Comparison of ENCODE assay signal across 17 cellular contexts in the genomic region with DNA sequence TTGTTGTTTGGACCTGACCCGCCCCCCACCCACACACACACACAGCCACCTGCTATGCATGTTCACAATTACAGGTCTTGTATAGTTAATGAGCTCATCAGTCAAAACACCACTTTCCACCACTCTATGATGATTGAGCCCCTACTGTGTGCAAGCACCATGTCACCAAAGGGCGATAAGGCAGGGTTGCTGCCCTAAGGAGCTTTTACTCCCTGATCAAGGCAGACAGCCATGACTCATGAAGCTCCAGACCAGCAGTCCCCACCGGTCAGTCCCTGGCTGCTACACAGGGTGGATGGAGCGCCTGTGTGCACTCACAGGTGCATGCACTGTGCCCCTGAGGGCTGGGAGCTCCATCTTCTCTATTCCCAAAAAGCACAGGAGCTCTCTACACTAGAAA.
DNase-seq lines count a peak whose midpoint lies in the region; ATAC-seq and TF ChIP-seq lines count a peak whose summit lies in the region.
"Had no signal": no experiment of that assay in that cellular context is flagged by ENCODE, and none has a peak within 500 bp of the region (broad histone marks: within the 10 kb centered on the region; RNA-seq: fewer than 3 reads in every experiment).

No MANE protein-coding gene starts in this region.

- peak overlapping the region; percentile 26 for H3K4ac ChIP-seq in mesendoderm (ENCODE audit: low read depth, low read length)

- no peak overlapping the region for H3K18ac ChIP-seq in mesendoderm (ENCODE audit: low read length)

- no peaks in the 10 kb centered on the region for H3K79me1 ChIP-seq in mesendoderm (ENCODE audit: low read length)

- peak overlapping the region; percentile 47 for H2BK5ac ChIP-seq in mesendoderm (ENCODE audit: low read length)

- H3K4me2 ChIP-seq in mesendoderm (ENCODE audit: low read length), result no peak overlapping the region

- CTCF ChIA-PET in CD8-positive, alpha-beta T cell (lab: Charles Lee), result no interaction called here

- no peak overlapping the region for H2AK5ac ChIP-seq in mesendoderm (ENCODE audit: low read length)

- no peak overlapping the region for H3K9ac ChIP-seq in mesendoderm (ENCODE audit: low read length)

- H3K36me3 Mint-ChIP-seq in CD8-positive, alpha-beta T cell, result no peaks in the 10 kb centered on the region
- H3K36me3 Mint-ChIP-seq: CD4-positive, CD25-positive, alpha-beta regulatory T cell had no signal

- intact Hi-C loops in left colon (cut with DNase I, micrococcal nuclease), result no loop called here
- intact Hi-C loops in CD8-positive, alpha-beta T cell (cut with DNase I, micrococcal nuclease), result no loop called here

- H3K4me1 Mint-ChIP-seq in CD8-positive, alpha-beta T cell (ENCODE audit: low read depth), result no peaks in the 10 kb centered on the region
- H3K4me1 Mint-ChIP-seq: CD4-positive, CD25-positive, alpha-beta regulatory T cell had no signal

- H3K9me3 ChIP-seq in CD8-positive, alpha-beta T cell (ENCODE audit: low read length), result no peaks in the 10 kb centered on the region
- H3K9me3 ChIP-seq: Caco-2, SJSA1 had no signal

- no peaks in the 10 kb centered on the region for H3K9me3 Mint-ChIP-seq in CD8-positive, alpha-beta T cell

- H2BK15ac ChIP-seq in mesendoderm (replicated peaks; ENCODE audit: low read depth), result no peak overlapping the region

- WGBS in mesendoderm (ENCODE audit: extremely low coverage, insufficient coverage, low lambda C conversion rate), result no CpG with 5 or more reads among the region's 4 CpGs

- no peak overlapping the region for H4K8ac ChIP-seq in mesendoderm (ENCODE audit: low read depth, low read length)

- H3K36me3 ChIP-seq in mesendoderm (ENCODE audit: control insufficient read depth, insufficient read depth, low read length), result no peaks in the 10 kb centered on the region
- no peaks in the 10 kb centered on the region for H3K36me3 ChIP-seq in CD8-positive, alpha-beta T cell (ENCODE audit: insufficient read depth, low read length)
- H3K36me3 ChIP-seq: SJSA1 had no signal

- H3K4me1 ChIP-seq in mesendoderm (ENCODE audit: control insufficient read depth, low read depth, low read length), result peaks cover 21% of the 10 kb centered on the region
- H3K4me1 ChIP-seq in CD8-positive, alpha-beta T cell (ENCODE audit: insufficient read depth, low read length), result no peaks in the 10 kb centered on the region
- H3K4me1 ChIP-seq: Caco-2, SJSA1 had no signal

- peak overlapping the region; percentile 73 for H3K27ac ChIP-seq in mesendoderm (ENCODE audit: low read depth, low read length)
- H3K27ac ChIP-seq in CD8-positive, alpha-beta T cell (ENCODE audit: low read depth, low read length), result no peak overlapping the region
- H3K27ac ChIP-seq: SJSA1 had no signal

- H3K4me3 ChIP-seq in mesendoderm (ENCODE audit: low read length), result no peak overlapping the region
- H3K4me3 ChIP-seq in CD8-positive, alpha-beta T cell (ENCODE audit: low read depth, low read length), result no peak overlapping the region
- H3K4me3 ChIP-seq: SJSA1 had no signal

- no peak overlapping the region for H3K27ac Mint-ChIP-seq in CD8-positive, alpha-beta T cell
- H3K27ac Mint-ChIP-seq: CD4-positive, CD25-positive, alpha-beta regulatory T cell had no signal

- no peak overlapping the region for H2BK120ac ChIP-seq in mesendoderm (ENCODE audit: low read depth, low read length)

- H3K4me3 Mint-ChIP-seq in CD8-positive, alpha-beta T cell, result no peak overlapping the region
- H3K4me3 Mint-ChIP-seq: CD4-positive, CD25-positive, alpha-beta regulatory T cell had no signal

- no peak for ATAC-seq in left colon
- ATAC-seq in CD8-positive, alpha-beta T cell, result no peak

- no peak overlapping the region for H4K5ac ChIP-seq in mesendoderm (ENCODE audit: low read length)

- no peaks in the 10 kb centered on the region for H3K27me3 ChIP-seq in mesendoderm (ENCODE audit: insufficient read depth, low read length, poor library complexity)
- no peaks in the 10 kb centered on the region for H3K27me3 ChIP-seq in CD8-positive, alpha-beta T cell (ENCODE audit: insufficient read depth, low read length)
- H3K27me3 ChIP-seq: SJSA1 had no signal

- peaks cover 6% of the 10 kb centered on the region for H3K27me3 Mint-ChIP-seq in CD8-positive, alpha-beta T cell (ENCODE audit: low read depth)

- peak; percentile 59 for DNase-seq in COR-L47 (lab: John Stamatoyannopoulos, UW)
- DNase-seq in ELF-1 (ENCODE audit: low read depth, low spot score), result peak; percentile 14
- DNase-seq in NCI-H2081 treated with DMSO at 0.1 percent for 48 hours (lab: John Stamatoyannopoulos, UW), result peak; percentile 43
- peak; percentile 66 for DNase-seq in mesendoderm
- DNase-seq in left colon, result no peak
- DNase-seq in CD8-positive, alpha-beta T cell, result no peak
- DNase-seq in HT-29 (ENCODE audit: low spot score), result no peak
- DNase-seq: Caco-2; CD4-positive, CD25-positive, alpha-beta regulatory T cell; GDM1; HCEC 1CT; KG1; NCI-H1694; NCI-H2227 treated with DMSO at 0.1 percent for 48 hours; NCI-H510A; OCI-M1 had no signal

- TF ChIP-seq CTCF in CD8-positive, alpha-beta T cell (IDR thresholded peaks at IDR 0.05), result no peak

- H3K56ac ChIP-seq in mesendoderm (ENCODE audit: low read length), result no peak overlapping the region

- H3K79me2 ChIP-seq in mesendoderm (ENCODE audit: control insufficient read depth, insufficient read depth, low read length), result no peaks in the 10 kb centered on the region

- POLR2A ChIA-PET in CD8-positive, alpha-beta T cell (lab: Charles Lee), result no interaction called here

- H3K23ac ChIP-seq in mesendoderm (ENCODE audit: low read length), result no peak overlapping the region

Comparison
In these comparisons a context has a peak if more than half of its experiments do, and no peak if none do; other contexts are left out.
1. DNase-seq: peak in COR-L47 (single experiment), ELF-1 (single experiment), NCI-H2081 treated with DMSO at 0.1 percent for 48 hours (single experiment) and mesendoderm (single experiment); none in left colon (0 of 2), CD8-positive, alpha-beta T cell (0 of 7) and HT-29 (single experiment).